ENCODE assay signal across 8 cellular contexts in the genomic region with DNA sequence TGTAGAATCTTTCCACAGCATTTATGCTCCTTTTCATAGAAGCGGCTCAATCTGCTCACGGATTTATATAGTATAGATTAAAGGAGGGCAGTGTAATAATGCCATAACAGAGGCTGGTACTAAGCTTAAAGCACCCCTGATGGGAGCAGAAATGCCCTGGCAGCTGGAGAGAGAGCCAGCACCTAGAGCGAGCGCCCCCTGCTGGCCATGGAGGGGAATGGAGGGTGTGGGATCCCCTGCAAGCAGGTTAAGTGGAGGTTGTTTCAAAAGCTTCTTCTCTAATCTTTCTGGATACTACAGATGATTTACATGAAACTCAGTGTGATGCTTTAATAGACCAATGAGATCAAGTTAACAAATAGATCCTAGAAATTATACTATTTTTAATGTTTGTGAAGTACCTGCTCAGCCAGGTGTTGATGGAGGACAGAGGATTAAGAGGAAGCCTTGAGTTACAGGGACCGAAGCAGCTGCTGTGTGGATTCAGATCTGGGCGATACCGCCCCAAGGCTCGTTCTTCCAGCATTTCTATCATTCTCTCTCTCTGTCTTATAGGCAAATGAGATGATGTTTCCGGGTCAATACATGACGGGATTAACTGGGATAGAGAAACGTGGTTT.
DNase-seq lines count a peak whose midpoint lies in the region; ATAC-seq and TF ChIP-seq lines count a peak whose summit lies in the region.

No MANE protein-coding gene starts in this region.

- H3K27ac Mint-ChIP-seq in activated naive CD8-positive, alpha-beta T cell treated with anti-CD3 and anti-CD28 coated beads, Interleukin-2, amount 10 ng/mL, durations not matched to agents 7 days and 5 days: no peak overlapping the region

- ATAC-seq in HG02885 (IDR thresholded peaks at IDR 0.05; ENCODE audit: poor library complexity, unreplicated experiment) (peak; percentile 81), GM19023 (IDR thresholded peaks at IDR 0.05; ENCODE audit: unreplicated experiment) (no peak)
- ATAC-seq in activated naive CD8-positive, alpha-beta T cell treated with anti-CD3 and anti-CD28 coated beads, Interleukin-2, amount 10 ng/mL, durations not matched to agents 7 days and 5 days (ENCODE audit: low read depth): no peak

- H3K36me3 Mint-ChIP-seq in activated naive CD8-positive, alpha-beta T cell treated with anti-CD3 and anti-CD28 coated beads, Interleukin-2, amount 10 ng/mL, durations not matched to agents 7 days and 5 days: no peaks in the 10 kb centered on the region

- POLR2A ChIA-PET in activated naive CD8-positive, alpha-beta T cell treated with anti-CD3 and anti-CD28 coated beads, Interleukin-2, amount 10 ng/mL, durations not matched to agents 7 days and 5 days (lab: Charles Lee): no interaction called here

- DNase-seq in GM10266 (ENCODE audit: extremely low spot score) (peak; percentile 42), SK-MEL-5 (ENCODE audit: low read depth, low spot score) (peak; percentile 57), hippocampal formation (lab: John Stamatoyannopoulos, UW) (peak; percentile 8 to 37), NCI-H187 (lab: John Stamatoyannopoulos, UW) (no peak)
- peak; percentile 64 for DNase-seq in activated naive CD8-positive, alpha-beta T cell treated with anti-CD3 and anti-CD28 coated beads, Interleukin-2, amount 10 ng/mL, durations not matched to agents 7 days and 5 days
- peak; percentile 67 for DNase-seq in stimulated activated CD4-positive, alpha-beta T cell treated with anti-CD3 and anti-CD28 coated beads, Interleukin-4, amount 100 ng/mL, for 1 hour

- peak; percentile 68 for TF ChIP-seq CTCF in GM10266 (IDR thresholded peaks at IDR 0.05; ENCODE audit: control insufficient read depth, insufficient read depth, low read depth, missing control alignments)

- no peaks in the 10 kb centered on the region for H3K27me3 Mint-ChIP-seq in activated naive CD8-positive, alpha-beta T cell treated with anti-CD3 and anti-CD28 coated beads, Interleukin-2, amount 10 ng/mL, durations not matched to agents 7 days and 5 days

- no peaks in the 10 kb centered on the region for H3K9me3 Mint-ChIP-seq in activated naive CD8-positive, alpha-beta T cell treated with anti-CD3 and anti-CD28 coated beads, Interleukin-2, amount 10 ng/mL, durations not matched to agents 7 days and 5 days

- in situ Hi-C loops in SK-MEL-5 (cut with HindIII; ENCODE audit: low pct_unique_long_range_greater_than_20kb, low sequenced_read_pairs): no loop called here

- no peaks in the 10 kb centered on the region for H3K4me1 Mint-ChIP-seq in activated naive CD8-positive, alpha-beta T cell treated with anti-CD3 and anti-CD28 coated beads, Interleukin-2, amount 10 ng/mL, durations not matched to agents 7 days and 5 days

- H3K4me3 Mint-ChIP-seq in activated naive CD8-positive, alpha-beta T cell treated with anti-CD3 and anti-CD28 coated beads, Interleukin-2, amount 10 ng/mL, durations not matched to agents 7 days and 5 days: no peak overlapping the region

Comparison
In these comparisons a context has a peak if more than half of its experiments do, and no peak if none do; other contexts are left out.
1. DNase-seq: peak in GM10266 (single experiment), SK-MEL-5 (single experiment), activated naive CD8-positive, alpha-beta T cell treated with anti-CD3 and anti-CD28 coated beads, Interleukin-2, amount 10 ng/mL, durations not matched to agents 7 days and 5 days (single experiment), hippocampal formation (2 of 2) and stimulated activated CD4-positive, alpha-beta T cell treated with anti-CD3 and anti-CD28 coated beads, Interleukin-4, amount 100 ng/mL, for 1 hour (single experiment); none in NCI-H187 (0 of 2).